Comparison of ENCODE assay signal across 13 cellular contexts in the genomic region with DNA sequence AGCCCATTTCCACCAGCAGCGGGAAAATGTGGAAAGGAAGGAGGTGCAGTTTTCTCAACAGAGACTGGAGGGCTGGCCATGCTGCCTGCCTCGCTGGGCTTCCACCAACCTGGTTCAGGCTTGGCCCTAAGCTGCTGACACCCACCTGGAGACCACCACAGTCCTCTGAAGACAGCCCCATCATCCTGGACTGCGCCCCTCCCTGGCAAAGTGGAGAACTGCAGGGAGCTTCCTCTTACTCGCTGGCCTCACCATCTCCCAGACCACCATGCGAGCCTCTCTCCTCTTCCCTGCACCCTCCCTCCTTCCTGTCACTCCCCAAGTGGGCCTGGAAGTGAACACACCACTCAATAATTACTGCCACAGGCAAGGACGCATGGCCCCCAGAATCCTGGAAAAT.
DNase-seq lines count a peak whose midpoint lies in the region; ATAC-seq, FAIRE-seq and TF ChIP-seq lines count a peak whose summit lies in the region.
"Had no signal": no experiment of that assay in that cellular context is flagged by ENCODE, and none has a peak within 500 bp of the region (broad histone marks: within the 10 kb centered on the region; RNA-seq: fewer than 3 reads in every experiment).

No MANE protein-coding gene starts in this region.

- H3K27me3 Mint-ChIP-seq in CD14-positive monocyte (ENCODE audit: low read depth in 3 of 3) (peaks cover 7 to 12% (median 9%) of the 10 kb centered on the region in 3 donors), HFFc6 (ENCODE audit: insufficient read depth) (peaks cover 40% of the 10 kb centered on the region)

- no peak for ATAC-seq in pancreas
- no peak for ATAC-seq in HG02852 (IDR thresholded peaks at IDR 0.05; ENCODE audit: unreplicated experiment)

- no peaks in the 10 kb centered on the region for H3K4me1 Mint-ChIP-seq in CD14-positive monocyte
- H3K4me1 Mint-ChIP-seq in HFFc6 (ENCODE audit: low read depth), result peaks cover under 1% of the 10 kb centered on the region; the same call in 1 of the 2 replicates

- no peak for FAIRE-seq in pancreas (lab: Jason Lieb, UNC)

- H3K4me3 ChIP-seq in cardiac fibroblast (replicated peaks in 1 of 2; ENCODE audit: low read depth in 2 of 2, low read length in 2 of 2) (no peak overlapping the region), pancreas (no peak overlapping the region)
- H3K4me3 ChIP-seq: SJCRH30 had no signal

- H3K27ac ChIP-seq in pancreas (peak overlapping the region; percentile 74 to 83 (median 80)), caudate nucleus (ENCODE audit: low read depth, low read length) (no peak overlapping the region)
- H3K27ac ChIP-seq: epithelial cell of prostate, SJCRH30 had no signal

- intact Hi-C loops in CD14-positive monocyte (cut with micrococcal nuclease) (no loop called here), pancreas (cut with DNase I) (no loop called here)

- peak overlapping the region in 1 of 2 donors; percentile 45 for H3K4me3 Mint-ChIP-seq in CD14-positive monocyte
- no peak overlapping the region for H3K4me3 Mint-ChIP-seq in HFFc6
- H3K4me3 Mint-ChIP-seq: activated CD4-positive, alpha-beta memory T cell treated with anti-CD3 and anti-CD28 coated beads for 36 hours; activated T-helper 1 cell treated with anti-CD3 and anti-CD28 coated beads, Interleukin-12 subunit alpha, Interleukin-12 subunit beta, Interleukin-2, Interleukin-4 antibody, amounts not matched to agents 30 ng/mL and 10 ng/mL and 1 ng/mL, durations not matched to agents 14 hours and 24 hours and 36 hours had no signal

- DNase-seq in CD14-positive monocyte (ENCODE audit: low spot score) (no peak), HFFc6 (no peak), cardiac fibroblast (ENCODE audit: low read depth in 2 of 2) (no peak), pancreas (peak in 1 of 6 donors; percentile 43), H4 (ENCODE audit: low spot score) (no peak), caudate nucleus (lab: John Stamatoyannopoulos, UW) (no peak)
- no peak for DNase-seq in effector CD4-positive, alpha-beta T cell
- DNase-seq: activated CD4-positive, alpha-beta memory T cell treated with anti-CD3 and anti-CD28 coated beads for 36 hours; Caco-2; SJCRH30 had no signal

- H3K27ac Mint-ChIP-seq in CD14-positive monocyte (no peak overlapping the region), HFFc6 (no peak overlapping the region)
- H3K27ac Mint-ChIP-seq: activated CD4-positive, alpha-beta memory T cell treated with anti-CD3 and anti-CD28 coated beads for 36 hours; activated T-helper 1 cell treated with anti-CD3 and anti-CD28 coated beads, Interleukin-12 subunit alpha, Interleukin-12 subunit beta, Interleukin-2, Interleukin-4 antibody, amounts not matched to agents 30 ng/mL and 10 ng/mL and 1 ng/mL, durations not matched to agents 14 hours and 24 hours and 36 hours had no signal

- WGBS in pancreas, 2 donors, result 88 to 90% methylated on average over 6 of the region's 6 CpGs

- no peaks in the 10 kb centered on the region for H3K9me3 ChIP-seq in pancreas
- H3K9me3 ChIP-seq: Caco-2, SJCRH30 had no signal

- H3K36me3 Mint-ChIP-seq in CD14-positive monocyte, result no peaks in the 10 kb centered on the region
- H3K36me3 Mint-ChIP-seq in HFFc6 (ENCODE audit: low read depth), result no peaks in the 10 kb centered on the region
- H3K36me3 Mint-ChIP-seq: activated CD4-positive, alpha-beta memory T cell treated with anti-CD3 and anti-CD28 coated beads for 36 hours had no signal

- peak; percentile 32 for TF ChIP-seq CTCF in CD14-positive monocyte (IDR thresholded peaks at IDR 0.05)
- peak; percentile 34 for TF ChIP-seq CTCF in HFFc6 (IDR thresholded peaks at IDR 0.05)
- TF ChIP-seq CTCF in cardiac fibroblast (IDR thresholded peaks at IDR 0.05; ENCODE audit: low read depth, low read length), result peak; percentile 8
- no peak for TF ChIP-seq CTCF in pancreas (IDR thresholded peaks at IDR 0.05)

- no peaks in the 10 kb centered on the region for H3K36me3 ChIP-seq in pancreas
- H3K36me3 ChIP-seq: SJCRH30 had no signal

- H3K9me3 Mint-ChIP-seq in CD14-positive monocyte, result peaks cover 0 to 3% (median 0%) of the 10 kb centered on the region in 7 donors
- H3K9me3 Mint-ChIP-seq in HFFc6, result no peaks in the 10 kb centered on the region
- H3K9me3 Mint-ChIP-seq: activated CD4-positive, alpha-beta memory T cell treated with anti-CD3 and anti-CD28 coated beads for 36 hours; activated T-helper 1 cell treated with anti-CD3 and anti-CD28 coated beads, Interleukin-12 subunit alpha, Interleukin-12 subunit beta, Interleukin-2, Interleukin-4 antibody, amounts not matched to agents 30 ng/mL and 10 ng/mL and 1 ng/mL, durations not matched to agents 14 hours and 24 hours and 36 hours had no signal

- no peaks in the 10 kb centered on the region for H3K27me3 ChIP-seq in pancreas
- H3K27me3 ChIP-seq: SJCRH30 had no signal

- H3K4me1 ChIP-seq in pancreas, result peaks cover 33 to 65% (median 59%) of the 10 kb centered on the region in 3 donors
- H3K4me1 ChIP-seq: Caco-2 had no signal

Comparison
In these comparisons a context has a peak if more than half of its experiments do, and no peak if none do; other contexts are left out.
1. CTCF ChIP-seq: peak in CD14-positive monocyte (single experiment), HFFc6 (single experiment) and cardiac fibroblast (single experiment); none in pancreas (0 of 4).